In genomic region chr1:245997471-245998258, GRCh38 we compare ENCODE assay signal across 13 cellular contexts.
DNase-seq lines count a peak whose midpoint lies in the region; ATAC-seq and TF ChIP-seq lines count a peak whose summit lies in the region.
"Had no signal": no experiment of that assay in that cellular context is flagged by ENCODE, and none has a peak within 500 bp of the region (broad histone marks: within the 10 kb centered on the region; RNA-seq: fewer than 3 reads in every experiment).

No MANE protein-coding gene starts in this region.

- 0 out of 2 replicates have a peak overlapping the region, but pooled peaks have one; percentile 55 for H3K4me2 ChIP-seq in GM23338
- no peak overlapping the region for H3K4me2 ChIP-seq in trophoblast cell (ENCODE audit: low read length)

- WGBS in trophoblast cell (ENCODE audit: extremely low coverage, insufficient coverage, insufficient read length): no CpG with 5 or more reads among the region's 7 CpGs

- H3K27me3 ChIP-seq in GM23338 (ENCODE audit: insufficient read depth) (no peaks in the 10 kb centered on the region), trophoblast cell (ENCODE audit: insufficient read depth, low read length) (no peaks in the 10 kb centered on the region), WERI-Rb-1 (ENCODE audit: insufficient read depth, low read depth, severe bottlenecking) (no peaks in the 10 kb centered on the region)

- H4K20me1 ChIP-seq in GM23338 (replicated peaks; ENCODE audit: insufficient read depth): no peaks in the 10 kb centered on the region; the same call in 1 of the 2 replicates

- no peaks in the 10 kb centered on the region for H3K79me2 ChIP-seq in GM23338 (replicated peaks; ENCODE audit: insufficient read depth)
- H3K79me2 ChIP-seq in trophoblast cell (ENCODE audit: control insufficient read depth, insufficient read depth, low read length, poor library complexity): no peaks in the 10 kb centered on the region

- no peak overlapping the region for H4K12ac ChIP-seq in trophoblast cell (ENCODE audit: low read depth, low read length)

- peak overlapping the region; percentile 35 for H2BK12ac ChIP-seq in trophoblast cell (ENCODE audit: low read length)

- no peak overlapping the region for H3K27ac Mint-ChIP-seq in GM23338
- H3K27ac Mint-ChIP-seq: memory B cell had no signal

- TF ChIP-seq CTCF in GM23338 (conservative IDR thresholded peaks at IDR 0.05; ENCODE audit: low read depth in 2 of 2) (no peak), fibroblast of villous mesenchyme (IDR thresholded peaks at IDR 0.05; ENCODE audit: insufficient read depth, low read depth, low read length) (no peak), WERI-Rb-1 (IDR thresholded peaks at IDR 0.05; ENCODE audit: low read depth, low read length) (no peak)

- H2AFZ ChIP-seq in GM23338 (no peak overlapping the region), trophoblast cell (ENCODE audit: insufficient read depth, low read length, poor library complexity) (no peak overlapping the region)

- H3K14ac ChIP-seq in trophoblast cell (ENCODE audit: low read length): peak overlapping the region; percentile 2

- H2AK5ac ChIP-seq in trophoblast cell (ENCODE audit: low read length): no peak overlapping the region

- H3K9me3 ChIP-seq in trophoblast cell (ENCODE audit: insufficient read depth, low read depth, low read length) (no peaks in the 10 kb centered on the region), WERI-Rb-1 (ENCODE audit: severe bottlenecking) (no peaks in the 10 kb centered on the region)

- H3K27me3 Mint-ChIP-seq in GM23338 (ENCODE audit: insufficient read depth, low read depth, poor library complexity): no peaks in the 10 kb centered on the region
- H3K27me3 Mint-ChIP-seq: memory B cell had no signal

- peak overlapping the region; percentile 20 for H4K91ac ChIP-seq in trophoblast cell (ENCODE audit: low read depth, low read length)

- H3K27ac ChIP-seq in GM23338 (ENCODE audit: low read depth): no peak overlapping the region
- peak overlapping the region; percentile 34 for H3K27ac ChIP-seq in trophoblast cell (ENCODE audit: low read depth, low read length)
- no peak overlapping the region for H3K27ac ChIP-seq in WERI-Rb-1

- peaks cover 4% of the 10 kb centered on the region; the same call in 1 of the 2 replicates for H3K9me2 ChIP-seq in GM23338 (ENCODE audit: insufficient read depth)

- peaks cover 21% of the 10 kb centered on the region for H3K79me1 ChIP-seq in trophoblast cell (ENCODE audit: low read length)

- H3K23ac ChIP-seq in trophoblast cell (ENCODE audit: low read length): no peak overlapping the region

- H2BK5ac ChIP-seq in trophoblast cell (ENCODE audit: low read depth, low read length, poor library complexity): peak overlapping the region; percentile 6

- H3K9me3 Mint-ChIP-seq in GM23338: no peaks in the 10 kb centered on the region
- H3K9me3 Mint-ChIP-seq: memory B cell had no signal

- H3K36me3 Mint-ChIP-seq in GM23338 (ENCODE audit: low read depth): no peaks in the 10 kb centered on the region

- peaks cover 19% of the 10 kb centered on the region for H3K4me1 Mint-ChIP-seq in GM23338
- H3K4me1 Mint-ChIP-seq: memory B cell had no signal

- no peak; the same call in 1 of the 3 replicates for ATAC-seq in GM23338
- ATAC-seq in GM18861 (IDR thresholded peaks at IDR 0.05; ENCODE audit: unreplicated experiment): no peak

- H3K9ac ChIP-seq in trophoblast cell (ENCODE audit: low read length): no peak overlapping the region

- peak overlapping the region; percentile 43 for H2BK120ac ChIP-seq in trophoblast cell (ENCODE audit: insufficient read depth, low read length, poor library complexity)

- H3F3A ChIP-seq in GM23338 (replicated peaks; ENCODE audit: low read depth): no peaks in the 10 kb centered on the region

- H3K4me1 ChIP-seq in GM23338 (ENCODE audit: insufficient read depth): peaks cover 11% of the 10 kb centered on the region
- peaks cover 9 to 13% of the 10 kb centered on the region in 2 experiments for H3K4me1 ChIP-seq in trophoblast cell (ENCODE audit: control insufficient read depth in 1 of 2, insufficient read depth in 2 of 2, low read length in 2 of 2)

- H3K4me3 Mint-ChIP-seq in GM23338: no peak overlapping the region
- H3K4me3 Mint-ChIP-seq: memory B cell had no signal

- peak overlapping the region; percentile 6 for H3K18ac ChIP-seq in trophoblast cell (ENCODE audit: low read length)

- DNase-seq in GM23338 (ENCODE audit: low spot score) (no peak), T1000 (lab: John Stamatoyannopoulos, UW) (peak; percentile 49), fibroblast of villous mesenchyme (ENCODE audit: low read depth) (peak; percentile 65), trophoblast cell (peak; percentile 22 to 55), SKM-1 (lab: John Stamatoyannopoulos, UW; ENCODE audit: unreplicated experiment) (no peak), WERI-Rb-1 (no peak), NAMALWA (ENCODE audit: low spot score) (no peak)
- DNase-seq: anterior cingulate cortex, Karpas-422, NCI-H510A, small intestine had no signal

- H3K4ac ChIP-seq in trophoblast cell (ENCODE audit: low read depth, low read length): no peak overlapping the region

- H4K8ac ChIP-seq in trophoblast cell (ENCODE audit: low read depth, low read length): peak overlapping the region; percentile 8

- H3K4me3 ChIP-seq in GM23338 (no peak overlapping the region), fibroblast of villous mesenchyme (ENCODE audit: low read depth, low read length) (no peak overlapping the region), trophoblast cell (ENCODE audit: low read depth, low read length) (no peak overlapping the region), WERI-Rb-1 (ENCODE audit: low read depth, low read length) (no peak overlapping the region)

- no peaks in the 10 kb centered on the region for H3K36me3 ChIP-seq in GM23338 (ENCODE audit: insufficient read depth)
- peaks cover 0 to 2% of the 10 kb centered on the region in 2 experiments for H3K36me3 ChIP-seq in trophoblast cell (ENCODE audit: control insufficient read depth in 1 of 2, insufficient read depth in 2 of 2, low read length in 2 of 2)
- no peaks in the 10 kb centered on the region for H3K36me3 ChIP-seq in WERI-Rb-1

TF ChIP-seq in GM23338, 12 proteins besides CTCF, POLR2A, EP300 and RAD21 (continues in another document):
- TF ChIP-seq ZNF114 (CRISPR knock-in tag; IDR thresholded peaks at IDR 0.05) (no peak), STAT1 (IDR thresholded peaks at IDR 0.05; ENCODE audit: unreplicated experiment) (no peak), NANOG (IDR thresholded peaks at IDR 0.05; ENCODE audit: borderline replicate concordance) (no peak), EZH2phosphoT487 (IDR thresholded peaks at IDR 0.05; ENCODE audit: unreplicated experiment) (no peak), POLR2AphosphoS5 (IDR thresholded peaks at IDR 0.05; ENCODE audit: low read depth) (no peak)
- TF ChIP-seq, protein P1, sequence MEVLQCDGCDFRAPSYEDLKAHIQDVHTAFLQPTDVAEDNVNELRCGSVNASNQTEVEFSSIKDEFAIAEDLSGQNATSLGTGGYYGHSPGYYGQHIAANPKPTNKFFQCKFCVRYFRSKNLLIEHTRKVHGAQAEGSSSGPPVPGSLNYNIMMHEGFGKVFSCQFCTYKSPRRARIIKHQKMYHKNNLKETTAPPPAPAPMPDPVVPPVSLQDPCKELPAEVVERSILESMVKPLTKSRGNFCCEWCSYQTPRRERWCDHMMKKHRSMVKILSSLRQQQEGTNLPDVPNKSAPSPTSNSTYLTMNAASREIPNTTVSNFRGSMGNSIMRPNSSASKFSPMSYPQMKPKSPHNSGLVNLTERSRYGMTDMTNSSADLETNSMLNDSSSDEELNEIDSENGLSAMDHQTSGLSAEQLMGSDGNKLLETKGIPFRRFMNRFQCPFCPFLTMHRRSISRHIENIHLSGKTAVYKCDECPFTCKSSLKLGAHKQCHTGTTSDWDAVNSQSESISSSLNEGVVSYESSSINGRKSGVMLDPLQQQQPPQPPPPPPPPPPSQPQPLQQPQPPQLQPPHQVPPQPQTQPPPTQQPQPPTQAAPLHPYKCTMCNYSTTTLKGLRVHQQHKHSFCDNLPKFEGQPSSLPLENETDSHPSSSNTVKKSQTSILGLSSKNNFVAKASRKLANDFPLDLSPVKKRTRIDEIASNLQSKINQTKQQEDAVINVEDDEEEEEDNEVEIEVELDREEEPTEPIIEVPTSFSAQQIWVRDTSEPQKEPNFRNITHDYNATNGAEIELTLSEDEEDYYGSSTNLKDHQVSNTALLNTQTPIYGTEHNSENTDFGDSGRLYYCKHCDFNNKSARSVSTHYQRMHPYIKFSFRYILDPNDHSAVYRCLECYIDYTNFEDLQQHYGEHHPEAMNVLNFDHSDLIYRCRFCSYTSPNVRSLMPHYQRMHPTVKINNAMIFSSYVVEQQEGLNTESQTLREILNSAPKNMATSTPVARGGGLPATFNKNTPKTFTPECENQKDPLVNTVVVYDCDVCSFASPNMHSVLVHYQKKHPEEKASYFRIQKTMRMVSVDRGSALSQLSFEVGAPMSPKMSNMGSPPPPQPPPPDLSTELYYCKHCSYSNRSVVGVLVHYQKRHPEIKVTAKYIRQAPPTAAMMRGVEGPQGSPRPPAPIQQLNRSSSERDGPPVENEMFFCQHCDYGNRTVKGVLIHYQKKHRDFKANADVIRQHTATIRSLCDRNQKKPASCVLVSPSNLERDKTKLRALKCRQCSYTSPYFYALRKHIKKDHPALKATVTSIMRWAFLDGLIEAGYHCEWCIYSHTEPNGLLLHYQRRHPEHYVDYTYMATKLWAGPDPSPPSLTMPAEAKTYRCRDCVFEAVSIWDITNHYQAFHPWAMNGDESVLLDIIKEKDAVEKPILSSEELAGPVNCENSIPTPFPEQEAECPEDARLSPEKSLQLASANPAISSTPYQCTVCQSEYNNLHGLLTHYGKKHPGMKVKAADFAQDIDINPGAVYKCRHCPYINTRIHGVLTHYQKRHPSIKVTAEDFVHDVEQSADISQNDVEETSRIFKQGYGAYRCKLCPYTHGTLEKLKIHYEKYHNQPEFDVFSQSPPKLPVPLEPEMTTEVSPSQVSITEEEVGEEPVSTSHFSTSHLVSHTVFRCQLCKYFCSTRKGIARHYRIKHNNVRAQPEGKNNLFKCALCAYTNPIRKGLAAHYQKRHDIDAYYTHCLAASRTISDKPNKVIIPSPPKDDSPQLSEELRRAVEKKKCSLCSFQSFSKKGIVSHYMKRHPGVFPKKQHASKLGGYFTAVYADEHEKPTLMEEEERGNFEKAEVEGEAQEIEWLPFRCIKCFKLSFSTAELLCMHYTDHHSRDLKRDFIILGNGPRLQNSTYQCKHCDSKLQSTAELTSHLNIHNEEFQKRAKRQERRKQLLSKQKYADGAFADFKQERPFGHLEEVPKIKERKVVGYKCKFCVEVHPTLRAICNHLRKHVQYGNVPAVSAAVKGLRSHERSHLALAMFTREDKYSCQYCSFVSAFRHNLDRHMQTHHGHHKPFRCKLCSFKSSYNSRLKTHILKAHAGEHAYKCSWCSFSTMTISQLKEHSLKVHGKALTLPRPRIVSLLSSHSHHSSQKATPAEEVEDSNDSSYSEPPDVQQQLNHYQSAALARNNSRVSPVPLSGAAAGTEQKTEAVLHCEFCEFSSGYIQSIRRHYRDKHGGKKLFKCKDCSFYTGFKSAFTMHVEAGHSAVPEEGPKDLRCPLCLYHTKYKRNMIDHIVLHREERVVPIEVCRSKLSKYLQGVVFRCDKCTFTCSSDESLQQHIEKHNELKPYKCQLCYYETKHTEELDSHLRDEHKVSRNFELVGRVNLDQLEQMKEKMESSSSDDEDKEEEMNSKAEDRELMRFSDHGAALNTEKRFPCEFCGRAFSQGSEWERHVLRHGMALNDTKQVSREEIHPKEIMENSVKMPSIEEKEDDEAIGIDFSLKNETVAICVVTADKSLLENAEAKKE (CRISPR knock-in tag; IDR thresholded peaks at IDR 0.05): no peak

Comparison
In these comparisons a context has a peak if more than half of its experiments do, and no peak if none do; other contexts are left out.
1. DNase-seq: peak in T1000 (single experiment), fibroblast of villous mesenchyme (single experiment) and trophoblast cell (2 of 2); none in GM23338 (single experiment), SKM-1 (single experiment), WERI-Rb-1 (single experiment) and NAMALWA (single experiment).